Comparison of ENCODE assay signal across 9 cellular contexts in genomic region chrX:40663880-40664630, GRCh38. TPM values are rescaled to one million over a fixed set of nuclear protein-coding genes. Genes with fewer than 3 reads are reported as not detected.
DNase-seq lines count a peak whose midpoint lies in the region; ATAC-seq, FAIRE-seq and TF ChIP-seq lines count a peak whose summit lies in the region.
"Had no signal": no experiment of that assay in that cellular context is flagged by ENCODE, and none has a peak within 500 bp of the region (broad histone marks: within the 10 kb centered on the region; RNA-seq: fewer than 3 reads in every experiment).

No MANE protein-coding gene starts in this region.

- H3K36me3 Mint-ChIP-seq in astrocyte (ENCODE audit: low read depth, unreplicated experiment) = peaks cover 6% of the 10 kb centered on the region

- TF ChIP-seq EP300 in transverse colon (IDR thresholded peaks at IDR 0.05; ENCODE audit: low read depth) = no peak

- no peak overlapping the region for H3K27ac Mint-ChIP-seq in astrocyte (ENCODE audit: unreplicated experiment)

- peak; percentile 68 for FAIRE-seq in astrocyte (lab: Jason Lieb, UNC)

- in situ Hi-C loops in transverse colon (cut with MboI; ENCODE audit: low pct_ligation_motif_present in 1 of 4, low pct_unique_long_range_greater_than_20kb in 1 of 4, low sequenced_read_pairs in 3 of 4) = loop anchor here (25.0 kb wide), 3 partner anchors 123 to 473 kb away; no protein-coding TSS in a partner anchor

- H3K27ac ChIP-seq in right cardiac atrium (ENCODE audit: low read length) (no peak overlapping the region), astrocyte (ENCODE audit: low read depth, low read length) (no peak overlapping the region), upper lobe of right lung (no peak overlapping the region), transverse colon (no peak overlapping the region)
- H3K27ac ChIP-seq: HL-60 had no signal

- no peak overlapping the region for H3K4me3 ChIP-seq in right cardiac atrium (ENCODE audit: low read length)
- H3K4me3 ChIP-seq in astrocyte (ENCODE audit: insufficient read depth, low read depth, low read length) = no peak overlapping the region
- no peak overlapping the region for H3K4me3 ChIP-seq in upper lobe of right lung
- H3K4me3 ChIP-seq in transverse colon = no peak overlapping the region

- peaks cover 16% of the 10 kb centered on the region for H3K36me3 ChIP-seq in astrocyte (ENCODE audit: insufficient read depth, low read length)
- peaks cover 47% of the 10 kb centered on the region for H3K36me3 ChIP-seq in upper lobe of right lung
- no peaks in the 10 kb centered on the region for H3K36me3 ChIP-seq in transverse colon

- no peak overlapping the region for H3K9ac ChIP-seq in astrocyte (ENCODE audit: low read length)

- H3K4me3 Mint-ChIP-seq in astrocyte (ENCODE audit: unreplicated experiment) = no peak overlapping the region

- H2AFZ ChIP-seq in astrocyte (ENCODE audit: low read depth, low read length) = no peak overlapping the region

- H4K20me1 ChIP-seq in astrocyte (ENCODE audit: insufficient read depth, low read length) = no peaks in the 10 kb centered on the region

- H3K27me3 ChIP-seq in right cardiac atrium (ENCODE audit: control insufficient read depth, insufficient read depth) (no peaks in the 10 kb centered on the region), astrocyte (ENCODE audit: insufficient read depth, low read length) (no peaks in the 10 kb centered on the region), upper lobe of right lung (no peaks in the 10 kb centered on the region), transverse colon (no peaks in the 10 kb centered on the region)

- no peak overlapping the region for H3K4me2 ChIP-seq in astrocyte (ENCODE audit: low read length)

- H3K79me2 ChIP-seq in astrocyte (ENCODE audit: insufficient read depth, low read length) = no peaks in the 10 kb centered on the region

- H3K9me3 ChIP-seq in right cardiac atrium (ENCODE audit: control insufficient read depth, low read length) (no peaks in the 10 kb centered on the region), astrocyte (ENCODE audit: insufficient read depth, low read depth, low read length) (no peaks in the 10 kb centered on the region), upper lobe of right lung (no peaks in the 10 kb centered on the region), transverse colon (no peaks in the 10 kb centered on the region)

- no peaks in the 10 kb centered on the region for H3K9me3 Mint-ChIP-seq in astrocyte (ENCODE audit: unreplicated experiment)

- TF ChIP-seq POLR2A in transverse colon (IDR thresholded peaks at IDR 0.05) = no peak

- no peaks in the 10 kb centered on the region for H3K27me3 Mint-ChIP-seq in astrocyte (ENCODE audit: low read depth, unreplicated experiment)

- H3K4me1 Mint-ChIP-seq in astrocyte (ENCODE audit: low read depth, unreplicated experiment) = no peaks in the 10 kb centered on the region

- DNase-seq in left ventricle myocardium superior (peak; percentile 26), right cardiac atrium (no peak), astrocyte (ENCODE audit: low read depth) (peak; percentile 5), islet precursor cell (peak; percentile 90), upper lobe of right lung (no peak), transverse colon (no peak)
- DNase-seq in stimulated activated CD4-positive, alpha-beta T cell treated with anti-CD3 and anti-CD28 coated beads, Interleukin-4, amount 100 ng/mL, for 4 hours = no peak

- H3K4me1 ChIP-seq in right cardiac atrium (ENCODE audit: control insufficient read depth, insufficient read depth, low read length) (no peaks in the 10 kb centered on the region), astrocyte (ENCODE audit: insufficient read depth, low read length) (no peaks in the 10 kb centered on the region), upper lobe of right lung (peaks cover 4% of the 10 kb centered on the region), transverse colon (no peaks in the 10 kb centered on the region)

- ATAC-seq in left ventricle myocardium superior = peak; percentile 43
- ATAC-seq in right cardiac atrium = no peak
- peak; percentile 51 for ATAC-seq in upper lobe of right lung
- ATAC-seq in HG02588 (IDR thresholded peaks at IDR 0.05; ENCODE audit: unreplicated experiment) = no peak

- 25% methylated on average over 6 of the region's 6 CpGs for WGBS in right cardiac atrium
- WGBS in transverse colon (ENCODE audit: low coverage in 1 of 2), 2 donors = 60 to 65% methylated on average over 1 to 6 of the region's 6 CpGs

- no peak for TF ChIP-seq CTCF in astrocyte (IDR thresholded peaks at IDR 0.05; ENCODE audit: insufficient read depth, low read depth, low read length)
- TF ChIP-seq CTCF in upper lobe of right lung (IDR thresholded peaks at IDR 0.05) = peak; percentile 31
- peak in 2 of 5 experiments; percentile 8 to 28 for TF ChIP-seq CTCF in transverse colon (IDR thresholded peaks at IDR 0.05)

- intact Hi-C loops in left ventricle myocardium superior (cut with micrococcal nuclease) (no loop called here), right cardiac atrium (cut with DNase I) (loop anchor here in 1 of 4 donors (10.0 kb wide), 1 partner anchor 131 kb away; no protein-coding TSS in a partner anchor), upper lobe of right lung (cut with DNase I) (no loop called here), transverse colon (cut with DNase I; ENCODE audit: low total_unique reads) (no loop called here)

RNA-seq across cellular contexts. Expression of gene CXorf38, which starts 16.7 kb away (rescaled TPM):
- total RNA-seq in left ventricle myocardium superior = 4.5 TPM
- total RNA-seq in right cardiac atrium = 1 to 10 TPM; 5.6 to 8.3 (median 6.2) TPM
- 3.1 TPM for polyA plus RNA-seq in right cardiac atrium
- 12.8 and 12.9 TPM in 2 replicates for total RNA-seq in astrocyte
- 14.1 TPM for total RNA-seq in upper lobe of right lung
- 10 to 100 TPM in 3 of 4 donors, 1 to 10 TPM in 1; 5.4 to 18.6 (median 12.1) TPM for total RNA-seq in transverse colon

RNA-seq across cellular contexts. Expression of gene MPC1L, which starts 40.8 kb away (rescaled TPM):
- total RNA-seq in left ventricle myocardium superior (not detected), right cardiac atrium (not detected), astrocyte (not detected in 2 replicates), upper lobe of right lung (not detected), transverse colon (not detected)
- polyA plus RNA-seq in right cardiac atrium = not detected

Comparison
In these comparisons a context has a peak if more than half of its experiments do, and no peak if none do; other contexts are left out.
1. ATAC-seq: peak in left ventricle myocardium superior (single experiment) and upper lobe of right lung (single experiment); none in right cardiac atrium (0 of 2) and HG02588 (single experiment).
2. DNase-seq: peak in left ventricle myocardium superior (single experiment), astrocyte (single experiment) and islet precursor cell (single experiment); none in right cardiac atrium (0 of 3), upper lobe of right lung (single experiment), stimulated activated CD4-positive, alpha-beta T cell treated with anti-CD3 and anti-CD28 coated beads, Interleukin-4, amount 100 ng/mL, for 4 hours (0 of 2) and transverse colon (single experiment).